In genomic region chr12:6632026-6632978, GRCh38 we compare ENCODE assay signal across 9 cellular contexts. TPM values are rescaled to one million over a fixed set of nuclear protein-coding genes. Genes with fewer than 3 reads are reported as not detected.
DNase-seq lines count a peak whose midpoint lies in the region; ATAC-seq and TF ChIP-seq lines count a peak whose summit lies in the region.
"Had no signal": no experiment of that assay in that cellular context is flagged by ENCODE, and none has a peak within 500 bp of the region (broad histone marks: within the 10 kb centered on the region; RNA-seq: fewer than 3 reads in every experiment).

No MANE protein-coding gene starts in this region.

- H3K4me1 ChIP-seq in esophagus squamous epithelium, result peaks cover 22 to 67% (median 23%) of the 10 kb centered on the region in 3 donors
- peaks cover 28 to 100% (median 78%) of the 10 kb centered on the region in 6 donors for H3K4me1 ChIP-seq in spleen

- 50 to 62% methylated on average over 18 to 21 of the region's 21 CpGs for WGBS in esophagus squamous epithelium, 2 donors
- WGBS in spleen, 5 donors, result 45 to 53% (median 49%) methylated on average over 21 of the region's 21 CpGs

- TF ChIP-seq POLR2A in esophagus squamous epithelium (IDR thresholded peaks at IDR 0.05), result peak in 1 of 4 donors; percentile 34
- peak in 1 of 3 donors; percentile 63 for TF ChIP-seq POLR2A in spleen (IDR thresholded peaks at IDR 0.05)

- intact Hi-C loops in esophagus squamous epithelium (cut with DNase I), result no loop called here
- intact Hi-C loops in spleen (cut with DNase I; ENCODE audit: low total_unique reads), result no loop called here

- ATAC-seq in GM19351 (IDR thresholded peaks at IDR 0.05; ENCODE audit: unreplicated experiment) (peak; percentile 46), GM18517 (IDR thresholded peaks at IDR 0.05; ENCODE audit: unreplicated experiment) (no peak)

- peaks cover 0 to 10% (median 0%) of the 10 kb centered on the region in 3 donors for H3K36me3 ChIP-seq in esophagus squamous epithelium
- peaks cover 0 to 11% (median 0%) of the 10 kb centered on the region in 6 donors for H3K36me3 ChIP-seq in spleen

- DNase-seq in Daoy (ENCODE audit: low read depth), result peak; percentile 42
- DNase-seq in HK-2 (ENCODE audit: unreplicated experiment), result peak; percentile 37
- DNase-seq in activated CD4-positive, alpha-beta T cell treated with anti-CD3 and anti-CD28 coated beads for 1 hour, result peak; percentile 42
- DNase-seq in esophagus squamous epithelium (lab: John Stamatoyannopoulos, UW), result no peak
- peak; percentile 86 for DNase-seq in spleen
- DNase-seq in NCI-H1092 (lab: John Stamatoyannopoulos, UW), result no peak

- H3K9me3 ChIP-seq in esophagus squamous epithelium (no peaks in the 10 kb centered on the region), spleen (no peaks in the 10 kb centered on the region)

- H3K27me3 ChIP-seq in esophagus squamous epithelium (no peaks in the 10 kb centered on the region), spleen (replicated peaks in 1 of 7) (no peaks in the 10 kb centered on the region)

- TF ChIP-seq CTCF in esophagus squamous epithelium (IDR thresholded peaks at IDR 0.05), result no peak
- no peak for TF ChIP-seq CTCF in spleen (IDR thresholded peaks at IDR 0.05 in 8 of 11, conservative IDR thresholded peaks at IDR 0.05 in 3 of 11)

- H3K4me3 ChIP-seq in esophagus squamous epithelium, result peak overlapping the region in 1 of 4 donors; percentile 26
- H3K4me3 ChIP-seq in spleen, result peak overlapping the region in 6 of 8 donors; percentile 5 to 71 (median 24)

- peak overlapping the region; percentile 35 to 60 (median 44) for H3K27ac ChIP-seq in esophagus squamous epithelium
- H3K27ac ChIP-seq in spleen, result peak overlapping the region; percentile 78 to 91 (median 88)
- H3K27ac ChIP-seq: KMS-11 had no signal

RNA-seq across cellular contexts. Expression of gene LPAR5, which starts 3.5 kb away (rescaled TPM):
- total RNA-seq in Daoy (2014; rRNA removed; shearing (Covaris generic)), result 0.86 TPM in 1 of 2 replicates, not detected in the other
- 10 to 100 TPM; 12.8 to 46.0 (median 17.4) TPM for total RNA-seq in esophagus squamous epithelium
- 10 to 100 TPM; 12.9 to 26.6 (median 16.9) TPM for total RNA-seq in spleen
- polyA plus RNA-seq in spleen, result 10 to 100 TPM; 10.9 to 16.0 (median 14.9) TPM

RNA-seq across cellular contexts. Expression of gene ACRBP, which starts 14.9 kb away (rescaled TPM):
- total RNA-seq in Daoy (2014; rRNA removed; shearing (Covaris generic)), result not detected in 2 replicates
- total RNA-seq in esophagus squamous epithelium, result 1 to 10 TPM in 2 of 4 donors, under 1 TPM in 1, not detected in 1; 0.35 to 4.0 (median 3.2) TPM
- 10 to 100 TPM; 13.2 to 41.7 (median 18.1) TPM for total RNA-seq in spleen
- 1 to 10 TPM; 7.2 to 8.8 (median 7.3) TPM for polyA plus RNA-seq in spleen

RNA-seq across cellular contexts. Expression of gene CHD4, which starts 25.1 kb away (rescaled TPM):
- 330 and 358 TPM in 2 replicates for total RNA-seq in Daoy (2014; rRNA removed; shearing (Covaris generic))
- total RNA-seq in esophagus squamous epithelium (100 to 1,000 TPM; 116 to 165 (median 127) TPM), spleen (100 to 1,000 TPM; 202 to 272 (median 240) TPM)
- polyA plus RNA-seq in spleen, result 100 to 1,000 TPM; 136 to 169 (median 154) TPM

RNA-seq across cellular contexts. Expression of gene ING4, which starts 30.6 kb away (rescaled TPM):
- total RNA-seq in Daoy (2014; rRNA removed; shearing (Covaris generic)), result 23.4 and 28.0 TPM in 2 replicates
- total RNA-seq in esophagus squamous epithelium (10 to 100 TPM in 3 of 4 donors, 1 to 10 TPM in 1; 8.3 to 37.0 (median 26.9) TPM), spleen (10 to 100 TPM; 34.5 to 68.8 (median 49.9) TPM)
- 10 to 100 TPM; 33.0 to 56.7 (median 50.3) TPM for polyA plus RNA-seq in spleen

RNA-seq across cellular contexts. Expression of gene ZNF384, which starts 56.9 kb away (rescaled TPM):
- 15.9 and 21.8 TPM in 2 replicates for total RNA-seq in Daoy (2014; rRNA removed; shearing (Covaris generic))
- total RNA-seq in esophagus squamous epithelium (10 to 100 TPM; 19.6 to 36.2 (median 26.8) TPM), spleen (10 to 100 TPM; 48.8 to 79.8 (median 59.0) TPM)
- polyA plus RNA-seq in spleen, result 10 to 100 TPM; 18.9 to 35.9 (median 28.7) TPM

Comparison
In these comparisons a context has a peak if more than half of its experiments do, and no peak if none do; other contexts are left out.
1. DNase-seq: peak in Daoy (single experiment), HK-2 (single experiment), activated CD4-positive, alpha-beta T cell treated with anti-CD3 and anti-CD28 coated beads for 1 hour (single experiment) and spleen (single experiment); none in esophagus squamous epithelium (single experiment) and NCI-H1092 (single experiment).